ENCODE assay signal across 17 cellular contexts in genomic region chr1:107276247-107276646, GRCh38.
"Had no signal": no experiment of that assay in that cellular context is flagged by ENCODE, and none has a peak within 500 bp of the region (broad histone marks: within the 10 kb centered on the region; RNA-seq: fewer than 3 reads in every experiment).

No MANE protein-coding gene starts in this region.

- DNase-seq: activated CD4-positive, alpha-beta T cell treated with anti-CD3 and anti-CD28 coated beads, Interleukin-2, amount 10 ng/mL, durations not matched to agents 7 days and 5 days; activated gamma-delta T cell; activated naive CD4-positive, alpha-beta T cell treated with Interleukin-2 at 50 U/mL for 16 hours; activated T-cell treated with anti-CD3 and anti-CD28 coated beads, Interleukin-2, amount 50 U/mL, for 24 hours; NCI-H1436; NCI-H1930; NCI-H2081 treated with DMSO at 0.1 percent for 48 hours; NCI-H345; NK-92 treated with Interleukin-12 subunit alpha and Interleukin-12 subunit beta, amount 100 ng/mL, for 24 hours had no signal

- H3K27ac ChIP-seq: adrenal gland, body of pancreas, breast epithelium, KMS-11, PC-9, RWPE1 had no signal

- H3K4me1 ChIP-seq: adrenal gland, body of pancreas, breast epithelium had no signal

- H3K9ac ChIP-seq: KMS-11 had no signal

- H3K4me2 ChIP-seq: KMS-11, PC-9 had no signal

- H3K36me3 ChIP-seq: adrenal gland, breast epithelium had no signal

- FAIRE-seq: RCC 7860, TTC549 had no signal

- H3K27me3 ChIP-seq: adrenal gland, body of pancreas, breast epithelium had no signal

- H2AFZ ChIP-seq: PC-9 had no signal

- H3K9me3 ChIP-seq: adrenal gland, body of pancreas, breast epithelium had no signal

- H3K4me3 ChIP-seq: adrenal gland, body of pancreas, breast epithelium, PC-9 had no signal
